Comparison of ENCODE assay signal across 1 cellular context in the genomic region with DNA sequence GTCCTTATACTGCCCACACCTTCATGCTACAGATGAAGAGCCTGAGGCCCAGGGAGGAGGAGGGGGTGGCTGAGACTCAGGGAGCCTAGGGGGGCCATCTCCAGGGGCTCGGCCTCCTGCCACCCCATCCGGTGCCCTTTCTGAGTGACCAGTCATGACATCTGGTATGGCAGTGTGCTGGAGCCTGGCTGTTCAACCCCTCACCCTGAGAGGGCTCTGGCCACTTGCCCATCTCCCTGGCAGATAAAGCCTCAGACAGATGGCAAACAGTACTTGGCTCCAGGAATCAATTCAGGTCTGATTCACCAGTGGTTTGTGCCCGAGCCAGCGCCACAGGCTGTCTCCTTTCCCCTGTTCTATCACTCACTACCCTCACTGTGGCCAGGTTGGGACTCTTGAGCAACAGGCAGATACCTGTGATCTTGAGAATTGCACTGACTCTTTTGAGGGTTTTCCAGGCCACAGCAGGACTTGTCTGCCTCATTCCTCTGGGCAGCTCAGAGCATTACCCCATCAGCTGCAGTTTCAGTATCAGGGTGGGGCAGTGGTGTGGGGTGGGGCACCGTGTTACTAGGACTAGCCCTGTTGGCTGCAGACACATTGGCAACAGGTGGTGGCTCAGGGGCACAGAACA.
TF ChIP-seq lines count a peak whose summit lies in the region.

No MANE protein-coding gene starts in this region.

TF ChIP-seq in SK-N-SH treated with all-trans-retinoic acid at 6 μM for 48 hours, 23 proteins besides CTCF, POLR2A, EP300 and RAD21 (continued from another document):
- TF ChIP-seq, protein P1, sequence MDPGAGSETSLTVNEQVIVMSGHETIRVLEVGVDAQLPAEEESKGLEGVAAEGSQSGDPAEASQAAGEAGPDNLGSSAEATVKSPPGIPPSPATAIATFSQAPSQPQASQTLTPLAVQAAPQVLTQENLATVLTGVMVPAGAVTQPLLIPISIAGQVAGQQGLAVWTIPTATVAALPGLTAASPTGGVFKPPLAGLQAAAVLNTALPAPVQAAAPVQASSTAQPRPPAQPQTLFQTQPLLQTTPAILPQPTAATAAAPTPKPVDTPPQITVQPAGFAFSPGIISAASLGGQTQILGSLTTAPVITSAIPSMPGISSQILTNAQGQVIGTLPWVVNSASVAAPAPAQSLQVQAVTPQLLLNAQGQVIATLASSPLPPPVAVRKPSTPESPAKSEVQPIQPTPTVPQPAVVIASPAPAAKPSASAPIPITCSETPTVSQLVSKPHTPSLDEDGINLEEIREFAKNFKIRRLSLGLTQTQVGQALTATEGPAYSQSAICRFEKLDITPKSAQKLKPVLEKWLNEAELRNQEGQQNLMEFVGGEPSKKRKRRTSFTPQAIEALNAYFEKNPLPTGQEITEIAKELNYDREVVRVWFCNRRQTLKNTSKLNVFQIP (CRISPR knock-in tag; IDR thresholded peaks at IDR 0.05; ENCODE audit: borderline replicate concordance, low read depth) = no peak
